19 cellular contexts compared by ENCODE assay signal in the genomic region with DNA sequence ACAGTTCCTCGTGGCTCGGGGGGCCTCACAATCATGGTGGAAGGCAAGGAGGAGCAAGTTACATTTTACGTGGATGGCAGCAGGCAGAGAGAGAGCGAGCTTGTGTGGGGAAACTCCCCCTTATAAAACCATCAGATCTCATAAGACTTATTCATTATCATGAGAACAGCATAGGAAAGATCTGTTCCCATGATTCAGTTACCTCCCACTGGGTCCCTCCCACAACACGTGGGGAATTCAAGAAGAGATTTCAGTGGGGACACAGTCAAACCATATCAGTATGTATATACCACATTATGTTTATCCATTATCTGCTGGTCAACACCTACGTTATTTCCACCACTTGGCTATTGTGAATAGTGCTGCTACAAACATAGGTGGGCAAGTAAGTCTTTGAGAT.
A peak's percentile ranks its signal among the peaks of the same experiment; 100 is the strongest.
DNase-seq lines count a peak whose midpoint lies in the region; ATAC-seq, FAIRE-seq and TF ChIP-seq lines count a peak whose summit lies in the region.
"Had no signal": no experiment of that assay in that cellular context is flagged by ENCODE, and none has a peak within 500 bp of the region (broad histone marks: within the 10 kb centered on the region; RNA-seq: fewer than 3 reads in every experiment).

No MANE protein-coding gene starts in this region.

- H3K27me3 Mint-ChIP-seq in activated CD4-positive, alpha-beta T cell treated with anti-CD3 and anti-CD28 coated beads, Interleukin-2, amount 10 ng/mL, durations not matched to agents 24 days and 14 days, result no peaks in the 10 kb centered on the region
- H3K27me3 Mint-ChIP-seq in activated naive CD8-positive, alpha-beta T cell treated with anti-CD3 and anti-CD28 coated beads, Interleukin-2, amount 10 ng/mL, durations not matched to agents 7 days and 5 days, result no peaks in the 10 kb centered on the region
- H3K27me3 Mint-ChIP-seq: dendritic cell treated with granulocyte-macrophage colony-stimulating factor and Interleukin-4, amounts not matched to agents 40 ng/mL and 50 ng/mL, for 4 days had no signal

- no peak for ATAC-seq in activated naive CD8-positive, alpha-beta T cell treated with anti-CD3 and anti-CD28 coated beads, Interleukin-2, amount 10 ng/mL, durations not matched to agents 7 days and 5 days (ENCODE audit: low read depth)
- ATAC-seq in HG02642 (IDR thresholded peaks at IDR 0.05; ENCODE audit: poor library complexity, unreplicated experiment), result no peak
- ATAC-seq: GM23338, heart left ventricle, PC-3 had no signal

- no peaks in the 10 kb centered on the region for H3K27me3 ChIP-seq in small intestine (ENCODE audit: control insufficient read depth in 2 of 2, insufficient read depth in 2 of 2, low read length in 2 of 2)
- H3K27me3 ChIP-seq: heart left ventricle had no signal

- no peak for FAIRE-seq in small intestine (lab: Jason Lieb, UNC)
- FAIRE-seq: urothelium cell line had no signal

- peaks cover 7% of the 10 kb centered on the region for H3K9me3 Mint-ChIP-seq in activated CD4-positive, alpha-beta T cell treated with anti-CD3 and anti-CD28 coated beads, Interleukin-2, amount 10 ng/mL, durations not matched to agents 24 days and 14 days
- peaks cover 5% of the 10 kb centered on the region for H3K9me3 Mint-ChIP-seq in activated naive CD8-positive, alpha-beta T cell treated with anti-CD3 and anti-CD28 coated beads, Interleukin-2, amount 10 ng/mL, durations not matched to agents 7 days and 5 days
- H3K9me3 Mint-ChIP-seq: dendritic cell treated with granulocyte-macrophage colony-stimulating factor and Interleukin-4, amounts not matched to agents 40 ng/mL and 50 ng/mL, for 4 days; GM23338 had no signal

- H3K27ac Mint-ChIP-seq in activated CD4-positive, alpha-beta T cell treated with anti-CD3 and anti-CD28 coated beads, Interleukin-2, amount 10 ng/mL, durations not matched to agents 24 days and 14 days, result peak overlapping the region; percentile 84
- no peak overlapping the region for H3K27ac Mint-ChIP-seq in activated naive CD8-positive, alpha-beta T cell treated with anti-CD3 and anti-CD28 coated beads, Interleukin-2, amount 10 ng/mL, durations not matched to agents 7 days and 5 days
- H3K27ac Mint-ChIP-seq: brain; dendritic cell treated with granulocyte-macrophage colony-stimulating factor and Interleukin-4, amounts not matched to agents 40 ng/mL and 50 ng/mL, for 4 days; GM23338 had no signal

- peak overlapping the region; percentile 16 for H3K4me3 Mint-ChIP-seq in activated CD4-positive, alpha-beta T cell treated with anti-CD3 and anti-CD28 coated beads, Interleukin-2, amount 10 ng/mL, durations not matched to agents 24 days and 14 days
- peak overlapping the region; percentile 23 for H3K4me3 Mint-ChIP-seq in activated naive CD8-positive, alpha-beta T cell treated with anti-CD3 and anti-CD28 coated beads, Interleukin-2, amount 10 ng/mL, durations not matched to agents 7 days and 5 days
- H3K4me3 Mint-ChIP-seq: brain; dendritic cell treated with granulocyte-macrophage colony-stimulating factor and Interleukin-4, amounts not matched to agents 40 ng/mL and 50 ng/mL, for 4 days; GM23338 had no signal

- no peaks in the 10 kb centered on the region for H3K36me3 ChIP-seq in small intestine (ENCODE audit: control insufficient read depth in 2 of 2, insufficient read depth in 2 of 2, low read length in 2 of 2)
- H3K36me3 ChIP-seq: heart left ventricle had no signal

- DNase-seq in activated T-cell treated with anti-CD3 and anti-CD28 coated beads for 24 hours (ENCODE audit: low read depth), result peak; percentile 33
- no peak for DNase-seq in activated T-cell treated with anti-CD3 and anti-CD28 coated beads, Interleukin-2, amount 50 U/mL, for 1 hour
- DNase-seq in activated CD4-positive, alpha-beta T cell treated with anti-CD3 and anti-CD28 coated beads, Interleukin-2, amount 10 ng/mL, durations not matched to agents 24 days and 14 days, result no peak
- DNase-seq in activated naive CD8-positive, alpha-beta T cell treated with anti-CD3 and anti-CD28 coated beads, Interleukin-2, amount 10 ng/mL, durations not matched to agents 7 days and 5 days, result no peak
- DNase-seq in stimulated activated CD8-positive, alpha-beta memory T cell treated with anti-CD3 and anti-CD28 coated beads, Interleukin-7, amount 100 ng/mL, for 24 hours (ENCODE audit: low read depth), result peak; percentile 14
- DNase-seq in foreskin fibroblast, result no peak
- DNase-seq in small intestine, result no peak
- DNase-seq: ACHN, heart left ventricle, NCI-H1694 treated with DMSO at 0.1 percent for 48 hours, NCI-H510A, retina had no signal

- no peak for TF ChIP-seq CTCF in foreskin fibroblast (IDR thresholded peaks at IDR 0.05; ENCODE audit: low read depth, low read length)

- H3K4me1 Mint-ChIP-seq in activated CD4-positive, alpha-beta T cell treated with anti-CD3 and anti-CD28 coated beads, Interleukin-2, amount 10 ng/mL, durations not matched to agents 24 days and 14 days, result peaks cover 50% of the 10 kb centered on the region
- H3K4me1 Mint-ChIP-seq in activated naive CD8-positive, alpha-beta T cell treated with anti-CD3 and anti-CD28 coated beads, Interleukin-2, amount 10 ng/mL, durations not matched to agents 7 days and 5 days, result peaks cover 31% of the 10 kb centered on the region

- WGBS in small intestine, 3 donors, result 77 to 87% (median 83%) methylated on average over 6 of the region's 6 CpGs

- intact Hi-C loops in activated CD4-positive, alpha-beta T cell treated with anti-CD3 and anti-CD28 coated beads, Interleukin-2, amount 10 ng/mL, durations not matched to agents 24 days and 14 days (cut with micrococcal nuclease), result loop anchor here (5.0 to 10.0 kb wide), 3 partner anchors 81 to 1021 kb away; no protein-coding TSS in a partner anchor

- POLR2A ChIA-PET in activated naive CD8-positive, alpha-beta T cell treated with anti-CD3 and anti-CD28 coated beads, Interleukin-2, amount 10 ng/mL, durations not matched to agents 7 days and 5 days (lab: Charles Lee), result no interaction called here

- peaks cover 15% of the 10 kb centered on the region for H3K36me3 Mint-ChIP-seq in activated CD4-positive, alpha-beta T cell treated with anti-CD3 and anti-CD28 coated beads, Interleukin-2, amount 10 ng/mL, durations not matched to agents 24 days and 14 days (ENCODE audit: low read depth)
- H3K36me3 Mint-ChIP-seq in activated naive CD8-positive, alpha-beta T cell treated with anti-CD3 and anti-CD28 coated beads, Interleukin-2, amount 10 ng/mL, durations not matched to agents 7 days and 5 days, result peaks cover 18% of the 10 kb centered on the region
- H3K36me3 Mint-ChIP-seq: brain had no signal

- H3K4me1 ChIP-seq in small intestine (ENCODE audit: control insufficient read depth in 2 of 2, insufficient read depth in 1 of 2, low read depth in 1 of 2, low read length in 1 of 2), result peaks cover 0 to 2% of the 10 kb centered on the region in 2 donors

- no peaks in the 10 kb centered on the region for H3K9me3 ChIP-seq in small intestine (ENCODE audit: control insufficient read depth, low read depth)
- H3K9me3 ChIP-seq: heart left ventricle had no signal

- no peak overlapping the region for H3K4me3 ChIP-seq in foreskin fibroblast (ENCODE audit: low read depth in 1 of 2, low read length in 2 of 2)
- H3K4me3 ChIP-seq in small intestine (ENCODE audit: low read depth in 1 of 2, low read length in 2 of 2), result no peak overlapping the region
- H3K4me3 ChIP-seq: GM23338, heart left ventricle, SK-N-MC had no signal

- H3K27ac ChIP-seq in small intestine (ENCODE audit: low read depth in 1 of 2, low read length in 1 of 2), result peak overlapping the region in 1 of 2 donors; percentile 60
- H3K27ac ChIP-seq: SK-N-MC had no signal

Comparison
In these comparisons a context has a peak if more than half of its experiments do, and no peak if none do; other contexts are left out.
1. DNase-seq: peak in activated T-cell treated with anti-CD3 and anti-CD28 coated beads for 24 hours (single experiment) and stimulated activated CD8-positive, alpha-beta memory T cell treated with anti-CD3 and anti-CD28 coated beads, Interleukin-7, amount 100 ng/mL, for 24 hours (single experiment); none in activated T-cell treated with anti-CD3 and anti-CD28 coated beads, Interleukin-2, amount 50 U/mL, for 1 hour (single experiment), activated CD4-positive, alpha-beta T cell treated with anti-CD3 and anti-CD28 coated beads, Interleukin-2, amount 10 ng/mL, durations not matched to agents 24 days and 14 days (single experiment), activated naive CD8-positive, alpha-beta T cell treated with anti-CD3 and anti-CD28 coated beads, Interleukin-2, amount 10 ng/mL, durations not matched to agents 7 days and 5 days (single experiment), foreskin fibroblast (0 of 2) and small intestine (single experiment).